ENCODE assay signal across 1 cellular context in the genomic region with DNA sequence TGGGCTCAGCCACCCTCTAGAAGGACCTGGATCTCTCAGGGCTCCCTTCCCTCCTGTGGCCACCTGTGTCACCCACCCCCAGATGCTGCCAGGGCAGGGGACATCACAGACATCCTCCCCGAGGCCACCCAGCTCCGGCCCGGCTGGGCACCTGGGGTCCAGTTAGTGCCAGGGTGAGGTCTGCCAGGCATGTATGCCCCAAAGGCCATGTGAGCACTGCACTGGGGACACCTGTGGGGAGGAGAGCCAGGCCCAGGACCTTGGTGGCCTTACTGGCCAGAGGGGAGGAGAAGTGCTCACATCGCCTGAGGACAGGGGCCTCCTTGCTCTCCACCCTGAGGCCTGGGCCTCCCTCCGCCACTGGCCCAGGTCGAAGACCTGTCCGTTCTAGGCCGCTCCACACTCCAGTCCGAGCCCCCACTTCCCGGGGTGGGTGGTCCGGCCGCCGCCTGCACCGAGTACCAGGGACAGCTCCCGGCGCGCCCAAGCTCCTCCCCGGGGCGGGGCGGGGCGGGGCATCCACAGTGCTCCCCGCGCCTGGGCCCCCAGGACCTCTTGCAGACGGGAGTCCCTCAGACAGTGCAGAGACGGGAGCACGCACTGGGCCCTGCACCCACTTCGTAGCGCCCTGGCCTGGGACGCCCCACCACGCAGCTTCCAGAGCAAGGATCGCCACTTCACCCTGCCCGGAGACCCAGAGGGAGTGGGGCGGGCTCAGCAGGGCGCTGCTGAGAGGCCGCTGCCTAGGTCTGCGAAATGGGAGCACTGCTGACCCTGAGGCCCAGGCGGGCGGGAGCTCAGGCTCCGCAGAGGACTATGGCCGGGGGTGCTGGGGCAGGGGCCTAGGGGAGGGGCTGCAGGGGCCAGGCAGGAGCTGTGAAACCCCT.
A peak's percentile ranks its signal among the peaks of the same experiment; 100 is the strongest.
TF ChIP-seq lines count a peak whose summit lies in the region.

No MANE protein-coding gene starts in this region.

TF ChIP-seq in WTC11, 78 proteins besides CTCF, POLR2A, EP300 and RAD21 (continued from another document):
- TF ChIP-seq, protein P1, sequence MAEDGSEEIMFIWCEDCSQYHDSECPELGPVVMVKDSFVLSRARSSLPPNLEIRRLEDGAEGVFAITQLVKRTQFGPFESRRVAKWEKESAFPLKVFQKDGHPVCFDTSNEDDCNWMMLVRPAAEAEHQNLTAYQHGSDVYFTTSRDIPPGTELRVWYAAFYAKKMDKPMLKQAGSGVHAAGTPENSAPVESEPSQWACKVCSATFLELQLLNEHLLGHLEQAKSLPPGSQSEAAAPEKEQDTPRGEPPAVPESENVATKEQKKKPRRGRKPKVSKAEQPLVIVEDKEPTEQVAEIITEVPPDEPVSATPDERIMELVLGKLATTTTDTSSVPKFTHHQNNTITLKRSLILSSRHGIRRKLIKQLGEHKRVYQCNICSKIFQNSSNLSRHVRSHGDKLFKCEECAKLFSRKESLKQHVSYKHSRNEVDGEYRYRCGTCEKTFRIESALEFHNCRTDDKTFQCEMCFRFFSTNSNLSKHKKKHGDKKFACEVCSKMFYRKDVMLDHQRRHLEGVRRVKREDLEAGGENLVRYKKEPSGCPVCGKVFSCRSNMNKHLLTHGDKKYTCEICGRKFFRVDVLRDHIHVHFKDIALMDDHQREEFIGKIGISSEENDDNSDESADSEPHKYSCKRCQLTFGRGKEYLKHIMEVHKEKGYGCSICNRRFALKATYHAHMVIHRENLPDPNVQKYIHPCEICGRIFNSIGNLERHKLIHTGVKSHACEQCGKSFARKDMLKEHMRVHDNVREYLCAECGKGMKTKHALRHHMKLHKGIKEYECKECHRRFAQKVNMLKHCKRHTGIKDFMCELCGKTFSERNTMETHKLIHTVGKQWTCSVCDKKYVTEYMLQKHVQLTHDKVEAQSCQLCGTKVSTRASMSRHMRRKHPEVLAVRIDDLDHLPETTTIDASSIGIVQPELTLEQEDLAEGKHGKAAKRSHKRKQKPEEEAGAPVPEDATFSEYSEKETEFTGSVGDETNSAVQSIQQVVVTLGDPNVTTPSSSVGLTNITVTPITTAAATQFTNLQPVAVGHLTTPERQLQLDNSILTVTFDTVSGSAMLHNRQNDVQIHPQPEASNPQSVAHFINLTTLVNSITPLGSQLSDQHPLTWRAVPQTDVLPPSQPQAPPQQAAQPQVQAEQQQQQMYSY (CRISPR knock-in tag; IDR thresholded peaks at IDR 0.05), result peak; percentile 69; the same call in 1 of the 2 replicates
- TF ChIP-seq, protein P2, sequence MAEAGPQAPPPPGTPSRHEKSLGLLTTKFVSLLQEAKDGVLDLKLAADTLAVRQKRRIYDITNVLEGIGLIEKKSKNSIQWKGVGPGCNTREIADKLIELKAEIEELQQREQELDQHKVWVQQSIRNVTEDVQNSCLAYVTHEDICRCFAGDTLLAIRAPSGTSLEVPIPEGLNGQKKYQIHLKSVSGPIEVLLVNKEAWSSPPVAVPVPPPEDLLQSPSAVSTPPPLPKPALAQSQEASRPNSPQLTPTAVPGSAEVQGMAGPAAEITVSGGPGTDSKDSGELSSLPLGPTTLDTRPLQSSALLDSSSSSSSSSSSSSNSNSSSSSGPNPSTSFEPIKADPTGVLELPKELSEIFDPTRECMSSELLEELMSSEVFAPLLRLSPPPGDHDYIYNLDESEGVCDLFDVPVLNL (CRISPR knock-in tag; IDR thresholded peaks at IDR 0.05; ENCODE audit: borderline replicate concordance, low read depth), result no peak
- TF ChIP-seq, protein P3, sequence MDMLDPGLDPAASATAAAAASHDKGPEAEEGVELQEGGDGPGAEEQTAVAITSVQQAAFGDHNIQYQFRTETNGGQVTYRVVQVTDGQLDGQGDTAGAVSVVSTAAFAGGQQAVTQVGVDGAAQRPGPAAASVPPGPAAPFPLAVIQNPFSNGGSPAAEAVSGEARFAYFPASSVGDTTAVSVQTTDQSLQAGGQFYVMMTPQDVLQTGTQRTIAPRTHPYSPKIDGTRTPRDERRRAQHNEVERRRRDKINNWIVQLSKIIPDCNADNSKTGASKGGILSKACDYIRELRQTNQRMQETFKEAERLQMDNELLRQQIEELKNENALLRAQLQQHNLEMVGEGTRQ (CRISPR knock-in tag; IDR thresholded peaks at IDR 0.05), result no peak
- TF ChIP-seq ZNF317 (CRISPR knock-in tag; IDR thresholded peaks at IDR 0.05; ENCODE audit: borderline replicate concordance, low read depth), result no peak
- TF ChIP-seq NR2C2 (CRISPR knock-in tag; IDR thresholded peaks at IDR 0.05), result peak; percentile 58; the same call in 1 of the 2 replicates
- TF ChIP-seq, protein P4, sequence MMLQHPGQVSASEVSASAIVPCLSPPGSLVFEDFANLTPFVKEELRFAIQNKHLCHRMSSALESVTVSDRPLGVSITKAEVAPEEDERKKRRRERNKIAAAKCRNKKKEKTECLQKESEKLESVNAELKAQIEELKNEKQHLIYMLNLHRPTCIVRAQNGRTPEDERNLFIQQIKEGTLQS (CRISPR knock-in tag; conservative IDR thresholded peaks at IDR 0.05), result no peak
- TF ChIP-seq ZNF232 (CRISPR knock-in tag; IDR thresholded peaks at IDR 0.05), result 0 out of 2 replicates have a peak, but pooled peaks have one; percentile 18
- TF ChIP-seq, protein P5, sequence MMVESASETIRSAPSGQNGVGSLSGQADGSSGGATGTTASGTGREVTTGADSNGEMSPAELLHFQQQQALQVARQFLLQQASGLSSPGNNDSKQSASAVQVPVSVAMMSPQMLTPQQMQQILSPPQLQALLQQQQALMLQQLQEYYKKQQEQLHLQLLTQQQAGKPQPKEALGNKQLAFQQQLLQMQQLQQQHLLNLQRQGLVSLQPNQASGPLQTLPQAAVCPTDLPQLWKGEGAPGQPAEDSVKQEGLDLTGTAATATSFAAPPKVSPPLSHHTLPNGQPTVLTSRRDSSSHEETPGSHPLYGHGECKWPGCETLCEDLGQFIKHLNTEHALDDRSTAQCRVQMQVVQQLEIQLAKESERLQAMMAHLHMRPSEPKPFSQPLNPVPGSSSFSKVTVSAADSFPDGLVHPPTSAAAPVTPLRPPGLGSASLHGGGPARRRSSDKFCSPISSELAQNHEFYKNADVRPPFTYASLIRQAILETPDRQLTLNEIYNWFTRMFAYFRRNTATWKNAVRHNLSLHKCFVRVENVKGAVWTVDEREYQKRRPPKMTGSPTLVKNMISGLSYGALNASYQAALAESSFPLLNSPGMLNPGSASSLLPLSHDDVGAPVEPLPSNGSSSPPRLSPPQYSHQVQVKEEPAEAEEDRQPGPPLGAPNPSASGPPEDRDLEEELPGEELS (CRISPR knock-in tag; IDR thresholded peaks at IDR 0.05), result no peak
- TF ChIP-seq, protein P6, sequence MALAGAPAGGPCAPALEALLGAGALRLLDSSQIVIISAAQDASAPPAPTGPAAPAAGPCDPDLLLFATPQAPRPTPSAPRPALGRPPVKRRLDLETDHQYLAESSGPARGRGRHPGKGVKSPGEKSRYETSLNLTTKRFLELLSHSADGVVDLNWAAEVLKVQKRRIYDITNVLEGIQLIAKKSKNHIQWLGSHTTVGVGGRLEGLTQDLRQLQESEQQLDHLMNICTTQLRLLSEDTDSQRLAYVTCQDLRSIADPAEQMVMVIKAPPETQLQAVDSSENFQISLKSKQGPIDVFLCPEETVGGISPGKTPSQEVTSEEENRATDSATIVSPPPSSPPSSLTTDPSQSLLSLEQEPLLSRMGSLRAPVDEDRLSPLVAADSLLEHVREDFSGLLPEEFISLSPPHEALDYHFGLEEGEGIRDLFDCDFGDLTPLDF (CRISPR knock-in tag; IDR thresholded peaks at IDR 0.05), result no peak
- no peak for TF ChIP-seq GTF2I (CRISPR knock-in tag; conservative IDR thresholded peaks at IDR 0.05)
- TF ChIP-seq SMAD4 (CRISPR knock-in tag; IDR thresholded peaks at IDR 0.05), result no peak
